ENCODE assay signal across 19 cellular contexts in the genomic region with DNA sequence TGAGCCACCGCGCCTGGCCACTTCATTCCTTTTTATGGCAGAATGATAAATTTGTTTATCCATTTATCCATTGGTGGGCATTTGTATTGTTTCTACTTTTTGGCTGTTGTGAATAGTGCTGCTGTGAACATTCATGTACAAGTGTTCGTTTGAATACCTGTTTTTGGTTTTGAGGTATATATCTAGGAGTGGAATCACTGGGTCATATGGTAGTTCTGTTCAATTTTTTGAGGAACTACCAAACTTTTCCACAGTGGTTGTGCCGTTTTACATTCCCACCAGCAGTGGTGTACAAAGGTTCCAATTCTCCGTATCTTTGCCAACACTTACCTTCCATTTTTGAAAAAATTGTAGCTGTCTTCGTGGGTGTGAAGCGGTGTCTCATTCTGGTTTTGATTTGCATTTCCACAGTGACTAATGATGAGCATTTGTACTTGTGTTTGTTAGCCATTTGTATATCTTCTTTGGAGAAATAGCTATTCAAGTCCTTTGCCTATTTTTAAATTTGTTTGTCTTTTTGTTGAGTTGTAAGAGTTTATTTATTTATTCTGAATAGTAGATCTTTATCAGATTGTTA. TPM values are rescaled to one million over a fixed set of nuclear protein-coding genes. Genes with fewer than 3 reads are reported as not detected.
DNase-seq lines count a peak whose midpoint lies in the region; ATAC-seq, FAIRE-seq and TF ChIP-seq lines count a peak whose summit lies in the region.
"Had no signal": no experiment of that assay in that cellular context is flagged by ENCODE, and none has a peak within 500 bp of the region (broad histone marks: within the 10 kb centered on the region; RNA-seq: fewer than 3 reads in every experiment).

No MANE protein-coding gene starts in this region.

- TF ChIP-seq POLR2A in GM12892 (IDR thresholded peaks at IDR 0.05; ENCODE audit: low read depth, low read length), result no peak

- intact Hi-C loops in activated B cell treated with CpG ODN at 0.5 μM for 24 hours (cut with micrococcal nuclease), result no loop called here

- no peak overlapping the region for H3K9ac ChIP-seq in smooth muscle cell (ENCODE audit: low read depth)

- peaks cover 10% of the 10 kb centered on the region for H3K36me3 Mint-ChIP-seq in activated naive CD8-positive, alpha-beta T cell
- peaks cover 25% of the 10 kb centered on the region for H3K36me3 Mint-ChIP-seq in activated naive CD8-positive, alpha-beta T cell treated with anti-CD3 and anti-CD28 coated beads for 36 hours
- peaks cover 84% of the 10 kb centered on the region for H3K36me3 Mint-ChIP-seq in activated B cell treated with CpG ODN at 0.5 μM for 24 hours (ENCODE audit: low read depth)

- TF ChIP-seq CTCF in activated B cell treated with CpG ODN at 0.5 μM for 24 hours (IDR thresholded peaks at IDR 0.05) (no peak), smooth muscle cell (IDR thresholded peaks at IDR 0.05; ENCODE audit: borderline replicate concordance, insufficient read depth, poor library complexity, severe bottlenecking) (no peak)

- peaks cover 21% of the 10 kb centered on the region for H3K36me3 ChIP-seq in smooth muscle cell (ENCODE audit: low read depth)

- no peaks in the 10 kb centered on the region for H3K27me3 ChIP-seq in smooth muscle cell (ENCODE audit: low read depth)

- no peak for DNase-seq in activated naive CD8-positive, alpha-beta T cell treated with anti-CD3 and anti-CD28 coated beads for 36 hours
- DNase-seq in GM12892 (ENCODE audit: insufficient read length) (no peak), activated B cell treated with CpG ODN at 0.5 μM for 24 hours (no peak), smooth muscle cell (lab: John Stamatoyannopoulos, UW; ENCODE audit: unreplicated experiment) (no peak), AG08395 (ENCODE audit: low spot score) (no peak), NCI-H2029 (lab: John Stamatoyannopoulos, UW) (no peak)
- DNase-seq: CD8-positive, alpha-beta memory T cell; DMS79; KBM-7; NCI-H1417 treated with DMSO at 0.1 percent for 48 hours; NCI-H2029 treated with DMSO at 0.1 percent for 48 hours; NCI-H2171 treated with DMSO at 0.1 percent for 48 hours; NCI-H446 treated with DMSO at 0.1 percent for 48 hours; OCI-M1; RPMI8226 had no signal

- peak overlapping the region; percentile 39 for H3K27ac ChIP-seq in smooth muscle cell (ENCODE audit: low read depth)

- no peak for ATAC-seq in activated B cell treated with CpG ODN at 0.5 μM for 24 hours (ENCODE audit: low read depth)

- CTCF ChIA-PET in activated B cell treated with CpG ODN at 0.5 μM for 24 hours (lab: Charles Lee), result interaction anchor here (0.7 to 1.6 kb wide), 2 partner anchors 15 to 288 kb away, joined by 3 to 4 read pairs; no protein-coding TSS in a partner anchor

- FAIRE-seq in GM12892 (lab: Jason Lieb, UNC), result peak; percentile 30
- FAIRE-seq: D721Med, H1 had no signal

- peaks cover 4% of the 10 kb centered on the region for H3K79me2 ChIP-seq in smooth muscle cell (ENCODE audit: low read depth)

- no peak overlapping the region for H3K4me3 ChIP-seq in smooth muscle cell

- no peaks in the 10 kb centered on the region for H3K27me3 Mint-ChIP-seq in activated naive CD8-positive, alpha-beta T cell
- H3K27me3 Mint-ChIP-seq in activated naive CD8-positive, alpha-beta T cell treated with anti-CD3 and anti-CD28 coated beads for 36 hours, result no peaks in the 10 kb centered on the region
- H3K27me3 Mint-ChIP-seq in activated B cell treated with CpG ODN at 0.5 μM for 24 hours, result no peaks in the 10 kb centered on the region
- H3K27me3 Mint-ChIP-seq: B cell; CD8-positive, alpha-beta memory T cell had no signal

- H3K4me1 ChIP-seq in smooth muscle cell (ENCODE audit: low read depth), result no peaks in the 10 kb centered on the region

- peaks cover 20% of the 10 kb centered on the region for H4K20me1 ChIP-seq in smooth muscle cell (ENCODE audit: low read depth)

- POLR2A ChIA-PET in activated B cell treated with CpG ODN at 0.5 μM for 24 hours (lab: Charles Lee), result interaction anchor here (0.6 to 1.0 kb wide), 2 partner anchors 11 to 17 kb away, joined by 3 to 6 read pairs; no protein-coding TSS in a partner anchor

- H3K9me3 ChIP-seq in smooth muscle cell (replicated peaks; ENCODE audit: low read depth), result no peaks in the 10 kb centered on the region

- no peak overlapping the region for H2AFZ ChIP-seq in smooth muscle cell (ENCODE audit: low read depth)

- WGBS in smooth muscle cell (ENCODE audit: low lambda C conversion rate), result 97% methylated on average over 7 of the region's 7 CpGs

- H3K4me2 ChIP-seq in smooth muscle cell, result no peak overlapping the region

- H3K4me1 Mint-ChIP-seq in activated naive CD8-positive, alpha-beta T cell (ENCODE audit: low read depth), result peaks cover 12% of the 10 kb centered on the region
- peaks cover 3% of the 10 kb centered on the region for H3K4me1 Mint-ChIP-seq in activated naive CD8-positive, alpha-beta T cell treated with anti-CD3 and anti-CD28 coated beads for 36 hours
- H3K4me1 Mint-ChIP-seq in activated B cell treated with CpG ODN at 0.5 μM for 24 hours, result peaks cover 11% of the 10 kb centered on the region

- H3K4me3 Mint-ChIP-seq in activated naive CD8-positive, alpha-beta T cell, result no peak overlapping the region
- H3K4me3 Mint-ChIP-seq in activated naive CD8-positive, alpha-beta T cell treated with anti-CD3 and anti-CD28 coated beads for 36 hours, result no peak overlapping the region
- no peak overlapping the region for H3K4me3 Mint-ChIP-seq in activated B cell treated with CpG ODN at 0.5 μM for 24 hours
- H3K4me3 Mint-ChIP-seq: B cell; CD8-positive, alpha-beta memory T cell had no signal

- H3K27ac Mint-ChIP-seq in activated naive CD8-positive, alpha-beta T cell, result peak overlapping the region; percentile 41
- no peak overlapping the region for H3K27ac Mint-ChIP-seq in activated naive CD8-positive, alpha-beta T cell treated with anti-CD3 and anti-CD28 coated beads for 36 hours
- H3K27ac Mint-ChIP-seq in activated B cell treated with CpG ODN at 0.5 μM for 24 hours, result peak overlapping the region; percentile 47
- H3K27ac Mint-ChIP-seq: B cell had no signal

- H3K9me3 Mint-ChIP-seq in activated naive CD8-positive, alpha-beta T cell (ENCODE audit: low read depth), result no peaks in the 10 kb centered on the region
- H3K9me3 Mint-ChIP-seq in activated naive CD8-positive, alpha-beta T cell treated with anti-CD3 and anti-CD28 coated beads for 36 hours, result no peaks in the 10 kb centered on the region
- H3K9me3 Mint-ChIP-seq in activated B cell treated with CpG ODN at 0.5 μM for 24 hours, result no peaks in the 10 kb centered on the region
- H3K9me3 Mint-ChIP-seq: CD8-positive, alpha-beta memory T cell had no signal

- peaks cover 4% of the 10 kb centered on the region for H3F3A ChIP-seq in smooth muscle cell (ENCODE audit: low read depth)

RNA-seq across cellular contexts. Expression of gene CLYBL, which starts 49.5 kb away (rescaled TPM):
- 1 to 10 TPM; 4.4 to 4.9 TPM for total RNA-seq in activated naive CD8-positive, alpha-beta T cell treated with anti-CD3 and anti-CD28 coated beads for 36 hours
- 8.2 TPM for polyA plus RNA-seq in GM12892 (2012; ENCODE audit: missing spikeins)
- total RNA-seq in activated B cell treated with CpG ODN at 0.5 μM for 24 hours, result 10.5 and 11.7 TPM in 2 replicates
- total RNA-seq in smooth muscle cell, result 4.3 and 12.5 TPM in 2 replicates
- polyA plus RNA-seq in smooth muscle cell, result 5.8 and 8.1 TPM in 2 replicates

RNA-seq across cellular contexts. Expression of gene TM9SF2, which starts 55.7 kb away (rescaled TPM):
- 10 to 100 TPM; 61.8 to 62.4 TPM for total RNA-seq in activated naive CD8-positive, alpha-beta T cell treated with anti-CD3 and anti-CD28 coated beads for 36 hours
- polyA plus RNA-seq in GM12892 (2012; ENCODE audit: missing spikeins), result 39.2 TPM
- total RNA-seq in activated B cell treated with CpG ODN at 0.5 μM for 24 hours, result 68.1 and 76.0 TPM in 2 replicates
- 272 and 332 TPM in 2 replicates for total RNA-seq in smooth muscle cell
- polyA plus RNA-seq in smooth muscle cell, result 170 and 195 TPM in 2 replicates
